18 cellular contexts compared by ENCODE assay signal in the genomic region with DNA sequence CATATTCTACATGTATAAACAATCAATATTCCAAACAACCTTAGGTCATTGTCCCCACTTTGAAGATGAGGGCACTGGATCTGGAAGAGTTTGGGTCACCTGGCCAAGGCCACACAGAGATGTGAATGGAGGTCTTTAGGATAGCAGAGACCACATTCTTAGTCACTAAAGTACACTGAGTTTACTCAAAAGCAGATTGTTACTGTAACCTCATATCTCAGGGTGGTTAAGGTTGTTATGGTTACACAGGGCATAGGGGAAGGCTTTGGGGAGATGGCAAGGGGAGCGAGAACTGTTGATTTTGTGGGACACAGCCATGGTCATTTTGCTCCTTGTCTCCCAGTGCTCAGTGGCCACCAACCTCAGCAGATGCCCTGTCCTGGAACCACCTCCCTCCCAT.
"Had no signal": no experiment of that assay in that cellular context is flagged by ENCODE, and none has a peak within 500 bp of the region (broad histone marks: within the 10 kb centered on the region; RNA-seq: fewer than 3 reads in every experiment).

No MANE protein-coding gene starts in this region.

- H3K36me3 ChIP-seq: colonic mucosa, prostate gland had no signal

- H3K4me1 Mint-ChIP-seq: endodermal cell had no signal

- H3K4me3 ChIP-seq: colonic mucosa, prostate gland had no signal

- ATAC-seq: foreskin keratinocyte; naive thymus-derived CD4-positive, alpha-beta T cell; sciatic nerve had no signal

- H3K36me3 Mint-ChIP-seq: naive thymus-derived CD4-positive, alpha-beta T cell had no signal

- H3K4me1 ChIP-seq: parathyroid adenoma, prostate gland had no signal

- H3K4me3 Mint-ChIP-seq: endodermal cell; naive thymus-derived CD4-positive, alpha-beta T cell; nephron progenitor cell had no signal

- H3K27me3 ChIP-seq: colonic mucosa had no signal

- H3K27ac ChIP-seq: colonic mucosa, foreskin keratinocyte, parathyroid adenoma, prostate gland had no signal

- DNase-seq: colonic mucosa; dermis blood vessel endothelial cell; endodermal cell; erythroblast; foreskin keratinocyte; head of caudate nucleus; hypothalamus; islet precursor cell; mesendoderm; naive thymus-derived CD4-positive, alpha-beta T cell; nephron progenitor cell; stimulated activated CD4-positive, alpha-beta T cell treated with anti-CD3 and anti-CD28 coated beads, Interleukin-2, amount 100 ng/mL, for 24 hours; stimulated activated CD4-positive, alpha-beta T cell treated with anti-CD3 and anti-CD28 coated beads, Interleukin-4, amount 100 ng/mL, for 4 hours; stimulated activated naive CD4-positive, alpha-beta T cell treated with Interleukin-2 at 50 U/mL for 16 hours; trophoblast cell had no signal

- H3K27ac Mint-ChIP-seq: endodermal cell; naive thymus-derived CD4-positive, alpha-beta T cell; nephron progenitor cell had no signal

- H3K9me3 ChIP-seq: colonic mucosa, prostate gland had no signal
